1 cellular context compared by ENCODE assay signal in the genomic region with DNA sequence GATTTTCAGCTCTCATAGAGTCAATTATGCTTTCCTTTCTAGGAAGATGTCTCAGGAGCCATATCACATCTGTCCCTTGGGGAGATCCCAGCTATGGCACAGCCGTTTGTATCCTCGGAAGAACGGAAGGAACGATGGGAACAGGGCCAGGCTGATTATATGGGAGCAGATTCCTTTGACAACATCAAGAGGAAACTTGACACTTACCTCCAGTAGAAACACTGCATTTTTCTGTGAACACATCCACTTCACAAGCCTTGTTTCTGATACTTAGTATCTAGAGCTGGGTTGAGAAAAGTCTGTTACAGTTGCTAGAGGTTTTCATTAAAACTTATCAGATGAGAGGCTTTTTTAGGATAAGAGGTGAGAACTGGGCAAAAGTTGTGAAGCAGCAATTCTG.
TF ChIP-seq lines count a peak whose summit lies in the region.

No MANE protein-coding gene starts in this region.

TF ChIP-seq in IMR-90, 13 proteins besides CTCF, POLR2A, EP300 and RAD21:
- TF ChIP-seq BHLHE40 (IDR thresholded peaks at IDR 0.05; ENCODE audit: low read depth, low read length), result no peak
- TF ChIP-seq SMC3 (IDR thresholded peaks at IDR 0.05; ENCODE audit: low read depth, low read length), result no peak
- TF ChIP-seq FOS (IDR thresholded peaks at IDR 0.05; ENCODE audit: low read depth, low read length), result no peak
- TF ChIP-seq, protein P1, sequence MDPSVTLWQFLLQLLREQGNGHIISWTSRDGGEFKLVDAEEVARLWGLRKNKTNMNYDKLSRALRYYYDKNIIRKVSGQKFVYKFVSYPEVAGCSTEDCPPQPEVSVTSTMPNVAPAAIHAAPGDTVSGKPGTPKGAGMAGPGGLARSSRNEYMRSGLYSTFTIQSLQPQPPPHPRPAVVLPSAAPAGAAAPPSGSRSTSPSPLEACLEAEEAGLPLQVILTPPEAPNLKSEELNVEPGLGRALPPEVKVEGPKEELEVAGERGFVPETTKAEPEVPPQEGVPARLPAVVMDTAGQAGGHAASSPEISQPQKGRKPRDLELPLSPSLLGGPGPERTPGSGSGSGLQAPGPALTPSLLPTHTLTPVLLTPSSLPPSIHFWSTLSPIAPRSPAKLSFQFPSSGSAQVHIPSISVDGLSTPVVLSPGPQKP (IDR thresholded peaks at IDR 0.05; ENCODE audit: borderline replicate concordance, low read depth, low read length), result no peak
- no peak for TF ChIP-seq NFE2L2 (IDR thresholded peaks at IDR 0.05; ENCODE audit: low read depth, low read length)
- no peak for TF ChIP-seq RFX5 (IDR thresholded peaks at IDR 0.05; ENCODE audit: low read depth, low read length)
